ENCODE assay signal across 1 cellular context in genomic region chr5:95686661-95687060, GRCh38.
A peak's percentile ranks its signal among the peaks of the same experiment; 100 is the strongest.
TF ChIP-seq lines count a peak whose summit lies in the region.

No MANE protein-coding gene starts in this region.

TF ChIP-seq in SK-N-SH, 30 proteins besides CTCF, POLR2A, EP300 and RAD21 (continued from another document):
- TF ChIP-seq JUND (IDR thresholded peaks at IDR 0.05) = peak; percentile 24; the same call in 1 of the 2 replicates
- peak; percentile 26; the same call in 1 of the 2 replicates for TF ChIP-seq FOSL2 (IDR thresholded peaks at IDR 0.05; ENCODE audit: borderline replicate concordance, low read depth)
